In genomic region chr6:56370127-56370540, GRCh38 we compare ENCODE assay signal across 8 cellular contexts.
DNase-seq lines count a peak whose midpoint lies in the region; ATAC-seq, FAIRE-seq and TF ChIP-seq lines count a peak whose summit lies in the region.

No MANE protein-coding gene starts in this region.

- H3K27me3 Mint-ChIP-seq in chondrocyte (ENCODE audit: low read depth): no peaks in the 10 kb centered on the region

- H3K36me3 Mint-ChIP-seq in chondrocyte (ENCODE audit: low read depth): no peaks in the 10 kb centered on the region

- peaks cover 52% of the 10 kb centered on the region for H3K4me1 Mint-ChIP-seq in chondrocyte (ENCODE audit: low read depth)

- FAIRE-seq in GM12891 (lab: Jason Lieb, UNC): no peak

- TF ChIP-seq CTCF in chondrocyte (IDR thresholded peaks at IDR 0.05): peak; percentile 78

- DNase-seq in LoVo (ENCODE audit: low spot score): peak; percentile 66
- DNase-seq in chondrocyte (ENCODE audit: low spot score): no peak
- peak; percentile 77 for DNase-seq in left lobe of liver (ENCODE audit: low spot score)
- DNase-seq in ureter (ENCODE audit: low spot score): peak; percentile 82
- DNase-seq in GM12891 (ENCODE audit: insufficient read length, low spot score): no peak
- DNase-seq in activated CD8-positive, alpha-beta memory T cell treated with anti-CD3 and anti-CD28 coated beads for 24 hours: no peak

- peak; percentile 99 for ATAC-seq in left lobe of liver
- ATAC-seq in HG02981 (IDR thresholded peaks at IDR 0.05; ENCODE audit: unreplicated experiment): no peak
- ATAC-seq in GM21723 (IDR thresholded peaks at IDR 0.05; ENCODE audit: unreplicated experiment): no peak

- peak overlapping the region; percentile 60 for H3K4me3 Mint-ChIP-seq in chondrocyte (ENCODE audit: unreplicated experiment)

- no peaks in the 10 kb centered on the region for H3K9me3 Mint-ChIP-seq in chondrocyte (ENCODE audit: low read depth)

- TF ChIP-seq POLR2A in GM12891 (IDR thresholded peaks at IDR 0.05; ENCODE audit: low read depth, low read length): no peak

- H3K27ac Mint-ChIP-seq in chondrocyte (ENCODE audit: unreplicated experiment): peak overlapping the region; percentile 94

TF ChIP-seq in GM12891, 5 proteins besides CTCF, POLR2A, EP300 and RAD21:
- TF ChIP-seq POLR2AphosphoS5 (IDR thresholded peaks at IDR 0.05; ENCODE audit: low read depth, low read length): no peak
- no peak for TF ChIP-seq PAX5 (IDR thresholded peaks at IDR 0.05; ENCODE audit: insufficient read depth, low read length, severe bottlenecking)
- TF ChIP-seq SPI1 (IDR thresholded peaks at IDR 0.05; ENCODE audit: low read depth, low read length): no peak
- TF ChIP-seq TAF1 (IDR thresholded peaks at IDR 0.05; ENCODE audit: low read depth, low read length): no peak
- TF ChIP-seq POU2F2 (IDR thresholded peaks at IDR 0.05; ENCODE audit: low read depth, low read length): no peak

Comparison
In these comparisons a context has a peak if more than half of its experiments do, and no peak if none do; other contexts are left out.
1. DNase-seq: peak in LoVo (single experiment), left lobe of liver (single experiment) and ureter (single experiment); none in chondrocyte (single experiment), GM12891 (single experiment) and activated CD8-positive, alpha-beta memory T cell treated with anti-CD3 and anti-CD28 coated beads for 24 hours (single experiment).